In genomic region chr9:98536542-98537173, GRCh38 we compare ENCODE assay signal across 8 cellular contexts.
DNase-seq lines count a peak whose midpoint lies in the region; ATAC-seq and TF ChIP-seq lines count a peak whose summit lies in the region.

No MANE protein-coding gene starts in this region.

- H3K36me3 Mint-ChIP-seq in activated CD8-positive, alpha-beta memory T cell treated with anti-CD3 and anti-CD28 coated beads, Interleukin-2, amount 10 ng/mL, durations not matched to agents 7 days and 5 days = no peaks in the 10 kb centered on the region
- no peaks in the 10 kb centered on the region for H3K36me3 Mint-ChIP-seq in endothelial cell (ENCODE audit: low read depth, unreplicated experiment)
- no peaks in the 10 kb centered on the region for H3K36me3 Mint-ChIP-seq in effector memory CD8-positive, alpha-beta T cell (ENCODE audit: insufficient read depth)

- no peak overlapping the region for H3K27ac Mint-ChIP-seq in activated CD8-positive, alpha-beta memory T cell treated with anti-CD3 and anti-CD28 coated beads, Interleukin-2, amount 10 ng/mL, durations not matched to agents 7 days and 5 days
- H3K27ac Mint-ChIP-seq in endothelial cell (ENCODE audit: unreplicated experiment) = peak overlapping the region; percentile 70
- H3K27ac Mint-ChIP-seq in effector memory CD8-positive, alpha-beta T cell = no peak overlapping the region

- peak; percentile 39 for ATAC-seq in activated CD8-positive, alpha-beta memory T cell treated with anti-CD3 and anti-CD28 coated beads, Interleukin-2, amount 10 ng/mL, durations not matched to agents 7 days and 5 days
- ATAC-seq in effector memory CD8-positive, alpha-beta T cell (replicated peaks) = no peak
- ATAC-seq in GM21529 (IDR thresholded peaks at IDR 0.05; ENCODE audit: unreplicated experiment) = no peak

- peak; percentile 55 for DNase-seq in activated CD8-positive, alpha-beta memory T cell treated with anti-CD3 and anti-CD28 coated beads, Interleukin-2, amount 10 ng/mL, durations not matched to agents 7 days and 5 days
- DNase-seq in activated CD8-positive, alpha-beta memory T cell treated with anti-CD3 and anti-CD28 coated beads, Interleukin-2, amount 50 U/mL, for 4 hours = no peak
- DNase-seq in NCI-H2029 treated with DMSO at 0.1 percent for 48 hours (lab: John Stamatoyannopoulos, UW) = peak; percentile 26
- peak; percentile 26 for DNase-seq in endothelial cell (ENCODE audit: low spot score)
- DNase-seq in stimulated activated CD8-positive, alpha-beta memory T cell treated with anti-CD3 and anti-CD28 coated beads, Interleukin-4, amount 100 ng/mL, for 48 hours = peak; percentile 75
- DNase-seq in effector memory CD8-positive, alpha-beta T cell = no peak
- no peak for DNase-seq in 8988T

- no peaks in the 10 kb centered on the region for H3K9me3 Mint-ChIP-seq in activated CD8-positive, alpha-beta memory T cell treated with anti-CD3 and anti-CD28 coated beads, Interleukin-2, amount 10 ng/mL, durations not matched to agents 7 days and 5 days (ENCODE audit: low read depth)
- no peaks in the 10 kb centered on the region for H3K9me3 Mint-ChIP-seq in endothelial cell (ENCODE audit: unreplicated experiment)
- no peaks in the 10 kb centered on the region for H3K9me3 Mint-ChIP-seq in effector memory CD8-positive, alpha-beta T cell

- H3K4me3 Mint-ChIP-seq in activated CD8-positive, alpha-beta memory T cell treated with anti-CD3 and anti-CD28 coated beads, Interleukin-2, amount 10 ng/mL, durations not matched to agents 7 days and 5 days = no peak overlapping the region
- no peak overlapping the region for H3K4me3 Mint-ChIP-seq in endothelial cell (ENCODE audit: unreplicated experiment)
- no peak overlapping the region for H3K4me3 Mint-ChIP-seq in effector memory CD8-positive, alpha-beta T cell

- H3K27me3 Mint-ChIP-seq in activated CD8-positive, alpha-beta memory T cell treated with anti-CD3 and anti-CD28 coated beads, Interleukin-2, amount 10 ng/mL, durations not matched to agents 7 days and 5 days = peaks cover 20% of the 10 kb centered on the region
- H3K27me3 Mint-ChIP-seq in endothelial cell (ENCODE audit: unreplicated experiment) = no peaks in the 10 kb centered on the region
- H3K27me3 Mint-ChIP-seq in effector memory CD8-positive, alpha-beta T cell = peaks cover 17 to 46% of the 10 kb centered on the region in 2 donors

- TF ChIP-seq CTCF in endothelial cell (IDR thresholded peaks at IDR 0.05; ENCODE audit: unreplicated experiment) = peak; percentile 50

- CTCF ChIA-PET in activated CD8-positive, alpha-beta memory T cell treated with anti-CD3 and anti-CD28 coated beads, Interleukin-2, amount 10 ng/mL, durations not matched to agents 7 days and 5 days (lab: Charles Lee) = interaction anchor here (0.6 to 1.9 kb wide), 6 partner anchors 9 to 243 kb away, joined by 3 to 20 read pairs (median 4); no protein-coding TSS in a partner anchor

- H3K4me1 Mint-ChIP-seq in activated CD8-positive, alpha-beta memory T cell treated with anti-CD3 and anti-CD28 coated beads, Interleukin-2, amount 10 ng/mL, durations not matched to agents 7 days and 5 days = no peaks in the 10 kb centered on the region
- H3K4me1 Mint-ChIP-seq in endothelial cell (ENCODE audit: unreplicated experiment) = peaks cover 8% of the 10 kb centered on the region
- no peaks in the 10 kb centered on the region for H3K4me1 Mint-ChIP-seq in effector memory CD8-positive, alpha-beta T cell (ENCODE audit: low read depth in 2 of 2)

Comparison
In these comparisons a context has a peak if more than half of its experiments do, and no peak if none do; other contexts are left out.
1. DNase-seq: peak in activated CD8-positive, alpha-beta memory T cell treated with anti-CD3 and anti-CD28 coated beads, Interleukin-2, amount 10 ng/mL, durations not matched to agents 7 days and 5 days (single experiment), NCI-H2029 treated with DMSO at 0.1 percent for 48 hours (single experiment), endothelial cell (single experiment) and stimulated activated CD8-positive, alpha-beta memory T cell treated with anti-CD3 and anti-CD28 coated beads, Interleukin-4, amount 100 ng/mL, for 48 hours (single experiment); none in activated CD8-positive, alpha-beta memory T cell treated with anti-CD3 and anti-CD28 coated beads, Interleukin-2, amount 50 U/mL, for 4 hours (single experiment), effector memory CD8-positive, alpha-beta T cell (0 of 3) and 8988T (single experiment).